8 cellular contexts compared by ENCODE assay signal in the genomic region with DNA sequence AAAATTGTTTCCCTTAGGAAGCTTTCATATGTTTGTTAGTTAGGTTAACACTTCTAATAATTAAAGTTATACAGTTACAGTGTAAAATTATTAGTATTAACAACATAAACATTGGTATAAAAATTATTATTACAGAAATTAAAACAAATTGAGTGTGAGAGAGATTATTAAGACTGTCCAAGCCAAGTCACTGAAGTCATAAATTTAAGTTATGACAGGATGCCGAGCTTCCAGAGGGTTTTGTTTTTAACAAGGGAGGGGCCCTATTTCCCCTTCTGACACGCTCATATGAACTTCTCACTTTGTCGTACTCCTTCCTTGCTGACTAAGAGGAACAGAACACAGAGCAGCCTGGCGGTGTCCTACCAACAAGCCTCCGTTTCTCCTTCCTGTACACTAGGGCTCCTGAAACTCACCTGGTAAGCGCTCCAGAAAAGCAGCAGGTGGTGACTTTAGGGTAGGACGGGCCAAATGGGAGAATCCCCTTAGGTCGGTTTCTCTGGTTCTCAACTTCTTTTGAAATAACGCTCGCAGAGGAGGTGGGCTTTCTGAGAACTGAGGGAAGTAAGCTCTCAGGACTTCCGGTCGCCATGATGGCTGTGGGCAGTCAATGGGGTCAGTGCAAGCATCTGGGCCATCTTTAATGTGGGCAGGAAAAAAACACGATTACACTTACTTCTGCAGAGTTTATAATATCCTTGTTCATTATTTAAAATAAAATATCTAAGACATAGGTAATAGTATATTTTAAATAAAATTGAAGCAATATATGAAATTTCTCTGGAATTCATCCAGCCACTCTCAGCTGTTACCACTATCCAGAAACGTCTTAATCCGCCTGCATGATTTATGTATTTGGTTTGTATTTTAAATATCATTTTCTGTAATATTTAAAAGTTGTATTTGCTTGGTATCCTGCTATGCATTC. TPM values are rescaled to one million over a fixed set of nuclear protein-coding genes. Genes with fewer than 3 reads are reported as not detected.
DNase-seq lines count a peak whose midpoint lies in the region; ATAC-seq and TF ChIP-seq lines count a peak whose summit lies in the region.

A gene with protein sequence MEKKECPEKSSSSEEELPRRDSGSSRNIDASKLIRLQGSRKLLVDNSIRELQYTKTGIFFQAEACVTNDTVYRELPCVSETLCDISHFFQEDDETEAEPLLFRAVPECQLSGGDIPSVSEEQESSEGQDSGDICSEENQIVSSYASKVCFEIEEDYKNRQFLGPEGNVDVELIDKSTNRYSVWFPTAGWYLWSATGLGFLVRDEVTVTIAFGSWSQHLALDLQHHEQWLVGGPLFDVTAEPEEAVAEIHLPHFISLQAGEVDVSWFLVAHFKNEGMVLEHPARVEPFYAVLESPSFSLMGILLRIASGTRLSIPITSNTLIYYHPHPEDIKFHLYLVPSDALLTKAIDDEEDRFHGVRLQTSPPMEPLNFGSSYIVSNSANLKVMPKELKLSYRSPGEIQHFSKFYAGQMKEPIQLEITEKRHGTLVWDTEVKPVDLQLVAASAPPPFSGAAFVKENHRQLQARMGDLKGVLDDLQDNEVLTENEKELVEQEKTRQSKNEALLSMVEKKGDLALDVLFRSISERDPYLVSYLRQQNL (minus strand): TSS at position 537 of the 928 bp plus-strand sequence. CDS start 14,892 bp downstream, outside the sequence.

- no peaks in the 10 kb centered on the region for H3K9me3 ChIP-seq in Caco-2
- no peaks in the 10 kb centered on the region for H3K9me3 ChIP-seq in Peyer's patch
- no peaks in the 10 kb centered on the region for H3K9me3 ChIP-seq in esophagus muscularis mucosa
- H3K9me3 ChIP-seq in muscle layer of colon (ENCODE audit: low read length), result no peaks in the 10 kb centered on the region

- H3K9me3 Mint-ChIP-seq in Caco-2 (ENCODE audit: unreplicated experiment), result no peaks in the 10 kb centered on the region
- no peaks in the 10 kb centered on the region for H3K9me3 Mint-ChIP-seq in activated T-cell treated with anti-CD3 and anti-CD28 coated beads, Interleukin-2, amount 50 U/mL, for 4 hours

- CTCF ChIA-PET in Caco-2 (lab: Charles Lee), result interaction anchor here (0.7 to 1.5 kb wide), 7 partner anchors 9 to 136 kb away, joined by 3 to 7 read pairs (median 5); a partner anchor contains a TSS

- H3K36me3 ChIP-seq in Caco-2 (ENCODE audit: control insufficient read depth, insufficient read depth, low read length) (no peaks in the 10 kb centered on the region), Peyer's patch (no peaks in the 10 kb centered on the region), esophagus muscularis mucosa (no peaks in the 10 kb centered on the region), muscle layer of colon (ENCODE audit: insufficient read depth, low read length) (no peaks in the 10 kb centered on the region)

- H3K9ac ChIP-seq in muscle layer of colon (ENCODE audit: low read length), result peak within 1 kb of the TSS; percentile 95

- no peak for TF ChIP-seq EP300 in esophagus muscularis mucosa (IDR thresholded peaks at IDR 0.05)

- H3K4me3 Mint-ChIP-seq in Caco-2 (ENCODE audit: unreplicated experiment), result peak within 1 kb of the TSS; percentile 95
- H3K4me3 Mint-ChIP-seq in activated T-cell treated with anti-CD3 and anti-CD28 coated beads, Interleukin-2, amount 50 U/mL, for 4 hours, result peak within 1 kb of the TSS; percentile 97

- H3K4me1 ChIP-seq in Caco-2, result peaks cover 7% of the 10 kb centered on the region; the same call in 1 of the 2 replicates
- H3K4me1 ChIP-seq in Peyer's patch, result peaks cover 0 to 19% (median 4%) of the 10 kb centered on the region in 4 donors
- peaks cover 20 to 41% (median 24%) of the 10 kb centered on the region in 4 donors for H3K4me1 ChIP-seq in esophagus muscularis mucosa
- H3K4me1 ChIP-seq in muscle layer of colon (ENCODE audit: insufficient read depth, low read length), result peaks cover 7% of the 10 kb centered on the region

- peak within 1 kb of the TSS; percentile 63 for H3K4me3 ChIP-seq in Caco-2 (ENCODE audit: low read depth, low read length)
- peak within 1 kb of the TSS; percentile 48 to 74 (median 64) for H3K4me3 ChIP-seq in Peyer's patch
- H3K4me3 ChIP-seq in esophagus muscularis mucosa, result peak within 1 kb of the TSS; percentile 64 to 77 (median 67)
- H3K4me3 ChIP-seq in muscle layer of colon (ENCODE audit: low read depth in 1 of 2, low read length in 2 of 2), result peak within 1 kb of the TSS; percentile 33 to 98

- no peaks in the 10 kb centered on the region for H3K27me3 Mint-ChIP-seq in Caco-2 (ENCODE audit: insufficient read depth, unreplicated experiment)
- H3K27me3 Mint-ChIP-seq in activated T-cell treated with anti-CD3 and anti-CD28 coated beads, Interleukin-2, amount 50 U/mL, for 4 hours (ENCODE audit: low read depth), result no peaks in the 10 kb centered on the region

- BruUV-seq in Caco-2 (replicated peaks; lab: Mats Ljungman, UMichigan), result TSS peak; percentile 87

- TF ChIP-seq CTCF in Caco-2 (IDR thresholded peaks at IDR 0.05; ENCODE audit: insufficient read depth in 1 of 2, low read depth in 1 of 2, low read length in 1 of 2, severe bottlenecking in 1 of 2, unreplicated experiment in 1 of 2), result no peak
- peak in 3 of 6 experiments; percentile 47 to 53 (median 48) for TF ChIP-seq CTCF in Peyer's patch (IDR thresholded peaks at IDR 0.05)
- TF ChIP-seq CTCF in esophagus muscularis mucosa (IDR thresholded peaks at IDR 0.05), result peak in 1 of 3 experiments; percentile 13

- POLR2A ChIA-PET in Caco-2 (lab: Charles Lee), result interaction anchor here (0.6 to 1.2 kb wide), 7 partner anchors 18 to 136 kb away, joined by 3 to 21 read pairs (median 6); a partner anchor contains a TSS

- H3K27ac Mint-ChIP-seq in Caco-2 (ENCODE audit: unreplicated experiment), result peak within 1 kb of the TSS; percentile 96

- DNase-seq in Caco-2 (peak; percentile 84 to 88), KG1 (lab: John Stamatoyannopoulos, UW) (peak; percentile 99), Peyer's patch (peak; percentile 81 to 95 (median 92)), esophagus muscularis mucosa (ENCODE audit: extremely low spot score) (peak; percentile 94)
- peak; percentile 66 for DNase-seq in activated T-cell treated with anti-CD3 and anti-CD28 coated beads, Interleukin-2, amount 50 U/mL, for 4 hours
- DNase-seq in stimulated activated CD8-positive, alpha-beta memory T cell treated with anti-CD3 and anti-CD28 coated beads, Interleukin-7, amount 100 ng/mL, for 1 hour (ENCODE audit: low read depth in 2 of 2), result peak; percentile 42 to 56

- H3K27ac ChIP-seq in Peyer's patch, result peak within 1 kb of the TSS; percentile 83 to 98 (median 90)
- H3K27ac ChIP-seq in esophagus muscularis mucosa (replicated peaks in 1 of 4), result peak within 1 kb of the TSS; percentile 88 to 92 (median 90)
- peak within 1 kb of the TSS; percentile 72 for H3K27ac ChIP-seq in muscle layer of colon (ENCODE audit: low read depth, low read length)

- intact Hi-C loops in Caco-2 (cut with micrococcal nuclease; ENCODE audit: unreplicated experiment) (loop anchor here (1.0 kb wide), 1 partner anchor 52 kb away; no protein-coding TSS in a partner anchor), esophagus muscularis mucosa (cut with DNase I) (loop anchor here (10.0 kb wide), 1 partner anchor 51 kb away; no protein-coding TSS in a partner anchor)

- peaks cover 6% of the 10 kb centered on the region for H3K4me1 Mint-ChIP-seq in Caco-2 (ENCODE audit: low read depth, unreplicated experiment)
- peaks cover 74% of the 10 kb centered on the region for H3K4me1 Mint-ChIP-seq in activated T-cell treated with anti-CD3 and anti-CD28 coated beads, Interleukin-2, amount 50 U/mL, for 4 hours (ENCODE audit: low read depth)

- 7% methylated on average over 15 of the region's 15 CpGs for WGBS in esophagus muscularis mucosa

- TF ChIP-seq POLR2A in Peyer's patch (IDR thresholded peaks at IDR 0.05) (peak; percentile 56 to 65), esophagus muscularis mucosa (IDR thresholded peaks at IDR 0.05; ENCODE audit: low read depth) (no peak)

- no peaks in the 10 kb centered on the region for H3K36me3 Mint-ChIP-seq in Caco-2 (ENCODE audit: insufficient read depth, unreplicated experiment)
- H3K36me3 Mint-ChIP-seq in activated T-cell treated with anti-CD3 and anti-CD28 coated beads, Interleukin-2, amount 50 U/mL, for 4 hours (ENCODE audit: insufficient read depth), result peaks cover 11% of the 10 kb centered on the region

- peak; percentile 50 for ATAC-seq in GM21526 (IDR thresholded peaks at IDR 0.05; ENCODE audit: low FRiP score, unreplicated experiment)
- ATAC-seq in activated T-cell treated with anti-CD3 and anti-CD28 coated beads, Interleukin-2, amount 50 U/mL, for 4 hours, result peak; percentile 89 to 90

- H3K27me3 ChIP-seq in Caco-2 (replicated peaks; ENCODE audit: control insufficient read depth, insufficient read depth, low read length) (no peaks in the 10 kb centered on the region), Peyer's patch (no peaks in the 10 kb centered on the region), esophagus muscularis mucosa (no peaks in the 10 kb centered on the region), muscle layer of colon (ENCODE audit: control insufficient read depth in 1 of 2, insufficient read depth in 2 of 2, low read length in 2 of 2) (no peaks in the 10 kb centered on the region)

RNA-seq across cellular contexts. Expression of the gene that starts here (rescaled TPM):
- total RNA-seq in Caco-2 (2022) (17.7 and 19.9 TPM in 2 replicates), Peyer's patch (100 to 1,000 TPM in 1 of 4 donors, 10 to 100 TPM in 3; 31.5 to 115 (median 39.2) TPM), esophagus muscularis mucosa (10 to 100 TPM; 17.7 to 22.3 (median 20.9) TPM)
- total RNA-seq in activated T-cell treated with anti-CD3 and anti-CD28 coated beads, Interleukin-2, amount 50 U/mL, for 4 hours, result 10 to 100 TPM; 47.6 to 55.1 (median 51.3) TPM

Comparison
In these comparisons a context has a peak if more than half of its experiments do, and no peak if none do; other contexts are left out.
1. Peak in every context shown above with its lines: DNase-seq, ATAC-seq, H3K4me3 ChIP-seq and H3K27ac ChIP-seq.
2. DNase-seq: peak in every context shown above with its lines; median percentile 99 in KG1; 94 in esophagus muscularis mucosa; 92 in Peyer's patch; 86 in Caco-2; 66 in activated T-cell treated with anti-CD3 and anti-CD28 coated beads, Interleukin-2, amount 50 U/mL, for 4 hours; 49 in stimulated activated CD8-positive, alpha-beta memory T cell treated with anti-CD3 and anti-CD28 coated beads, Interleukin-7, amount 100 ng/mL, for 1 hour.